8 cellular contexts compared by ENCODE assay signal in the genomic region with DNA sequence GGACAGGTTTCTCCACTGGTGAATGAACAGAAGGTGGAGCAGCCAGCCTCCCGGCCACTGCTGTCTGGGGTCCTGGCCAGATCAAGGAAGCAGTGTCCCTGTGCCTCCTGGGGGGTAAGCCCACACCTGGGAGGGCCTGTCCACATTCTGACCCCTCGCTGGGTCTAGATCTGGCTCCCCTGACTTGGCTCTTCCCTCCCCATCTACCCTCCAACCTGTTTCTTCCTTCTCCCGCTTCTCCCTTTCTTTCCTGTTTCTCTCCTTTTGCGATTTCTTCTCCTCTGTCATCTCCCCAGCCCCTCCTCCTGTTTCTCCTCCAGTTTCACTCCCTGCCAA. TPM values are rescaled to one million over a fixed set of nuclear protein-coding genes. Genes with fewer than 3 reads are reported as not detected.
DNase-seq lines count a peak whose midpoint lies in the region; ATAC-seq and TF ChIP-seq lines count a peak whose summit lies in the region.
"Had no signal": no experiment of that assay in that cellular context is flagged by ENCODE, and none has a peak within 500 bp of the region (broad histone marks: within the 10 kb centered on the region; RNA-seq: fewer than 3 reads in every experiment).

No MANE protein-coding gene starts in this region.

- peak overlapping the region; percentile 43 for H3K4me3 Mint-ChIP-seq in activated T-cell treated with anti-CD3 and anti-CD28 coated beads, Interleukin-2, amount 50 U/mL, for 24 hours
- H3K4me3 Mint-ChIP-seq in effector memory CD8-positive, alpha-beta T cell = peak overlapping the region; percentile 63 to 89

- intact Hi-C loops in stomach (cut with DNase I; ENCODE audit: low total_unique reads) = no loop called here

- no peaks in the 10 kb centered on the region for H3K27me3 Mint-ChIP-seq in activated T-cell treated with anti-CD3 and anti-CD28 coated beads, Interleukin-2, amount 50 U/mL, for 24 hours
- no peaks in the 10 kb centered on the region for H3K27me3 Mint-ChIP-seq in effector memory CD8-positive, alpha-beta T cell

- H3K27ac Mint-ChIP-seq in activated T-cell treated with anti-CD3 and anti-CD28 coated beads, Interleukin-2, amount 50 U/mL, for 24 hours = peak overlapping the region; percentile 61
- peak overlapping the region; percentile 83 to 91 for H3K27ac Mint-ChIP-seq in effector memory CD8-positive, alpha-beta T cell

- H3K36me3 Mint-ChIP-seq in activated T-cell treated with anti-CD3 and anti-CD28 coated beads, Interleukin-2, amount 50 U/mL, for 24 hours (ENCODE audit: low read depth) = no peaks in the 10 kb centered on the region
- peaks cover 27% of the 10 kb centered on the region for H3K36me3 Mint-ChIP-seq in effector memory CD8-positive, alpha-beta T cell (ENCODE audit: insufficient read depth)

- no peaks in the 10 kb centered on the region for H3K9me3 ChIP-seq in stomach
- H3K9me3 ChIP-seq: spleen had no signal

- H3K27ac ChIP-seq in stomach = peak overlapping the region; percentile 81 to 95 (median 85)

- peaks cover 22 to 60% (median 56%) of the 10 kb centered on the region in 4 donors for H3K4me1 ChIP-seq in stomach

- peaks cover 0 to 5% (median 0%) of the 10 kb centered on the region in 4 donors for H3K36me3 ChIP-seq in stomach
- H3K36me3 ChIP-seq: spleen had no signal

- no peaks in the 10 kb centered on the region for H3K9me3 Mint-ChIP-seq in activated T-cell treated with anti-CD3 and anti-CD28 coated beads, Interleukin-2, amount 50 U/mL, for 24 hours
- H3K9me3 Mint-ChIP-seq in effector memory CD8-positive, alpha-beta T cell = no peaks in the 10 kb centered on the region

- no peak for TF ChIP-seq EP300 in stomach (IDR thresholded peaks at IDR 0.05)

- WGBS in stomach, 5 donors = 16 to 68% (median 42%) methylated on average over 4 of the region's 4 CpGs

- no peak for ATAC-seq in effector memory CD8-positive, alpha-beta T cell (replicated peaks)
- ATAC-seq in HG02840 (IDR thresholded peaks at IDR 0.05; ENCODE audit: low FRiP score, unreplicated experiment) (no peak), GM21528 (IDR thresholded peaks at IDR 0.05; ENCODE audit: low FRiP score, unreplicated experiment) (no peak)

- peak overlapping the region; percentile 42 to 57 (median 48) for H3K4me3 ChIP-seq in stomach

- no peak for DNase-seq in activated T-cell treated with anti-CD3 and anti-CD28 coated beads, Interleukin-2, amount 50 U/mL, for 24 hours
- no peak for DNase-seq in activated T-cell treated with anti-CD3 and anti-CD28 coated beads, Interleukin-2, amount 50 U/mL, for 1 hour
- DNase-seq in effector memory CD8-positive, alpha-beta T cell = no peak
- DNase-seq in stomach = no peak
- DNase-seq: spleen had no signal

- TF ChIP-seq CTCF in stomach (IDR thresholded peaks at IDR 0.05) = no peak

- TF ChIP-seq POLR2A in stomach (IDR thresholded peaks at IDR 0.05) = no peak

- H3K4me1 Mint-ChIP-seq in activated T-cell treated with anti-CD3 and anti-CD28 coated beads, Interleukin-2, amount 50 U/mL, for 24 hours (ENCODE audit: low read depth) = peaks cover 81% of the 10 kb centered on the region
- peaks cover 42 to 76% of the 10 kb centered on the region in 2 donors for H3K4me1 Mint-ChIP-seq in effector memory CD8-positive, alpha-beta T cell (ENCODE audit: low read depth in 2 of 2)

- H3K27me3 ChIP-seq in stomach = peaks cover 0 to 42% (median 0%) of the 10 kb centered on the region in 3 donors

RNA-seq across cellular contexts. Expression of gene RORC, which starts 0.4 kb away (rescaled TPM):
- 10 to 100 TPM in 3 of 5 donors, 1 to 10 TPM in 2; 1.4 to 28.1 (median 16.2) TPM for total RNA-seq in stomach
- polyA plus RNA-seq in stomach = 10 to 100 TPM; 11.0 to 14.5 (median 11.5) TPM
- total RNA-seq: glomerular endothelial cell had no signal

RNA-seq across cellular contexts. Expression of gene C2CD4D, which starts 8.4 kb away (rescaled TPM):
- under 1 TPM in 1 of 5 donors, not detected in 4; 0.58 TPM for total RNA-seq in stomach
- polyA plus RNA-seq in stomach = under 1 TPM in 2 of 3 donors, not detected in 1; 0.44 to 0.73 TPM
- total RNA-seq: glomerular endothelial cell had no signal

RNA-seq across cellular contexts. Expression of gene THEM5, which starts 22.3 kb away (rescaled TPM):
- total RNA-seq in stomach = not detected
- polyA plus RNA-seq in stomach = not detected
- total RNA-seq: glomerular endothelial cell had no signal
- polyA plus RNA-seq: spleen had no signal

RNA-seq across cellular contexts. Expression of gene LINGO4, which starts 26.0 kb away (rescaled TPM):
- 1 to 10 TPM in 1 of 5 donors, not detected in 4; 3.2 TPM for total RNA-seq in stomach
- polyA plus RNA-seq in stomach = under 1 TPM in 1 of 3 donors, not detected in 2; 0.06 TPM
- total RNA-seq: glomerular endothelial cell had no signal

RNA-seq across cellular contexts. Expression of gene TDRKH, which starts 40.9 kb away (rescaled TPM):
- 10 to 100 TPM in 1 of 5 donors, 1 to 10 TPM in 3, under 1 TPM in 1; 0.29 to 30.4 (median 3.3) TPM for total RNA-seq in stomach
- polyA plus RNA-seq in stomach = 1 to 10 TPM; 1.9 to 2.6 (median 2.4) TPM
